Comparison of ENCODE assay signal across 24 cellular contexts in the genomic region with DNA sequence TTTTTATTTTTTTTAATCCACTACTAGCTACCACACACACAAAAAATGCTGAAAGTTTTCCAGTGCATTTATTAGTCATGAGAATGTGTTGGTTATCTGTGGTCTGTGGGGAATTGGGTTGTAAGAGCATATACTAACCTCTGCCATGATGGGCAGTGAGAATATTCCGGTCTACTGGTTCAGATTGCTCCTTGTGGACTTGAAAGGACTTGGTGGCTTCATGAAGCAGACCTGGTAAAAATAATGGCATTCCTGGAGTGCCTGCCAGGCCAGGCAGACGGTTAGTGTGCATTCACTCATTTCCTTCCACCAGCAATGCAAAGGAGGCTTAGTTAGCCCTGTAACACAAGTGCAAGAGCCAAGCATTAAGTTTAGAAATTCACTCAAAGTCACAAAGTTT.
DNase-seq lines count a peak whose midpoint lies in the region; ATAC-seq, FAIRE-seq and TF ChIP-seq lines count a peak whose summit lies in the region.
"Had no signal": no experiment of that assay in that cellular context is flagged by ENCODE, and none has a peak within 500 bp of the region (broad histone marks: within the 10 kb centered on the region; RNA-seq: fewer than 3 reads in every experiment).

No MANE protein-coding gene starts in this region.

- no peak overlapping the region for H3K4me2 ChIP-seq in HepG2 (ENCODE audit: low read depth, low read length)
- H3K4me2 ChIP-seq: KMS-11 had no signal

- no peaks in the 10 kb centered on the region for H4K20me1 ChIP-seq in HepG2 (ENCODE audit: insufficient read depth, low read length)

- H3K36me3 ChIP-seq in HepG2 (replicated peaks in 1 of 2; ENCODE audit: control insufficient read depth in 1 of 2, insufficient read depth in 2 of 2, low read length in 2 of 2), result no peaks in the 10 kb centered on the region

- CTCF ChIA-PET in HepG2 (lab: Yijun Ruan, JAX; ENCODE audit: low intra/inter-chr PET ratio, low total read pairs), result no interaction called here

- no peak for TF ChIP-seq RAD21 in HepG2 (CRISPR knock-in tag; IDR thresholded peaks at IDR 0.05)

- TF ChIP-seq EP300 in HepG2 (IDR thresholded peaks at IDR 0.05; ENCODE audit: low read depth in 2 of 2, low read length in 2 of 2) (no peak), HepG2 (CRISPR knock-in tag; IDR thresholded peaks at IDR 0.05; ENCODE audit: borderline replicate concordance) (no peak)

- no peaks in the 10 kb centered on the region for H3K27me3 ChIP-seq in HepG2 (ENCODE audit: control insufficient read depth in 1 of 2, insufficient read depth in 2 of 2, low read length in 2 of 2)

- H3K27ac ChIP-seq in HepG2 (ENCODE audit: extremely low read length, insufficient read depth, low read length), result no peak overlapping the region
- H3K27ac ChIP-seq: C4-2B, GM23248, KMS-11, RWPE1 had no signal

- no TSS peak for BruUV-seq in HepG2 (replicated peaks; lab: Mats Ljungman, UMichigan)

- POLR2A ChIA-PET in HepG2 (lab: Yijun Ruan, JAX), result no interaction called here

- FAIRE-seq in HepG2 (lab: Jason Lieb, UNC), result no peak
- FAIRE-seq: GM12892 had no signal

- ATAC-seq in HepG2, result no peak
- ATAC-seq in HG02852 (IDR thresholded peaks at IDR 0.05; ENCODE audit: unreplicated experiment), result no peak
- ATAC-seq: CD8-positive, alpha-beta T cell had no signal

- no peaks in the 10 kb centered on the region for H3K79me2 ChIP-seq in HepG2 (ENCODE audit: insufficient read depth, low read length)

- H3K4me1 ChIP-seq in HepG2 (ENCODE audit: insufficient read depth, low read length), result no peaks in the 10 kb centered on the region
- H3K4me1 ChIP-seq: Caco-2 had no signal

- H3K4me3 ChIP-seq in HepG2 (replicated peaks in 1 of 3; ENCODE audit: insufficient read depth in 1 of 3, low read depth in 2 of 3, low read length in 3 of 3), result no peak overlapping the region
- H3K4me3 ChIP-seq: GM23248 had no signal

- peak; percentile 5 for DNase-seq in RPMI7951 (ENCODE audit: low read depth)
- peak; percentile 70 for DNase-seq in astrocyte of the hippocampus (ENCODE audit: low read depth, low spot score)
- DNase-seq in islet precursor cell, result peak; percentile 85
- DNase-seq in renal cortical epithelial cell (ENCODE audit: low read depth), result peak; percentile 95
- no peak for DNase-seq in mesenteric fat pad (ENCODE audit: low spot score)
- DNase-seq in HepG2 (ENCODE audit: low spot score), result no peak
- DNase-seq in DMS153 treated with DMSO at 0.1 percent for 48 hours (lab: John Stamatoyannopoulos, UW; ENCODE audit: unreplicated experiment), result no peak
- DNase-seq: Caco-2; CD8-positive, alpha-beta T cell; DND-41; GM23248; H7; MM.1S; NCI-H1048; NCI-H1436; NCI-H187; NCI-H2081 treated with DMSO at 0.1 percent for 48 hours; NCI-H748 treated with DMSO at 0.1 percent for 48 hours; SHP77 had no signal

- no peak overlapping the region for H2AFZ ChIP-seq in HepG2 (ENCODE audit: low read length)
- H2AFZ ChIP-seq: GM23248 had no signal

- H3K9ac ChIP-seq in HepG2 (ENCODE audit: insufficient read depth, low read depth, low read length), result no peak overlapping the region
- H3K9ac ChIP-seq: GM23248, KMS-11 had no signal

- in situ Hi-C loops in HepG2 (cut with HindIII; ENCODE audit: extremely low pct_ligation_motif_present, low pct_unique_long_range_greater_than_20kb), result no loop called here

- no peak for TF ChIP-seq CTCF in HepG2 (CRISPR knock-in tag; IDR thresholded peaks at IDR 0.05)

- intact Hi-C loops in HepG2 (cut with micrococcal nuclease; ENCODE audit: unreplicated experiment), result loop anchor here (1.0 kb wide), 1 partner anchor 20 kb away; no protein-coding TSS in a partner anchor

- H3K9me3 ChIP-seq in HepG2 (ENCODE audit: low read length), result no peaks in the 10 kb centered on the region

- no peak for TF ChIP-seq POLR2A in HepG2 (IDR thresholded peaks at IDR 0.05; ENCODE audit: insufficient read depth in 1 of 2, low read depth in 2 of 2, low read length in 2 of 2)

- 10% methylated on average over 2 of the region's 2 CpGs for WGBS in HepG2 (ENCODE audit: low lambda C conversion rate)

TF ChIP-seq in HepG2, 621 proteins besides CTCF, POLR2A, EP300 and RAD21:
- TF ChIP-seq, protein P1, sequence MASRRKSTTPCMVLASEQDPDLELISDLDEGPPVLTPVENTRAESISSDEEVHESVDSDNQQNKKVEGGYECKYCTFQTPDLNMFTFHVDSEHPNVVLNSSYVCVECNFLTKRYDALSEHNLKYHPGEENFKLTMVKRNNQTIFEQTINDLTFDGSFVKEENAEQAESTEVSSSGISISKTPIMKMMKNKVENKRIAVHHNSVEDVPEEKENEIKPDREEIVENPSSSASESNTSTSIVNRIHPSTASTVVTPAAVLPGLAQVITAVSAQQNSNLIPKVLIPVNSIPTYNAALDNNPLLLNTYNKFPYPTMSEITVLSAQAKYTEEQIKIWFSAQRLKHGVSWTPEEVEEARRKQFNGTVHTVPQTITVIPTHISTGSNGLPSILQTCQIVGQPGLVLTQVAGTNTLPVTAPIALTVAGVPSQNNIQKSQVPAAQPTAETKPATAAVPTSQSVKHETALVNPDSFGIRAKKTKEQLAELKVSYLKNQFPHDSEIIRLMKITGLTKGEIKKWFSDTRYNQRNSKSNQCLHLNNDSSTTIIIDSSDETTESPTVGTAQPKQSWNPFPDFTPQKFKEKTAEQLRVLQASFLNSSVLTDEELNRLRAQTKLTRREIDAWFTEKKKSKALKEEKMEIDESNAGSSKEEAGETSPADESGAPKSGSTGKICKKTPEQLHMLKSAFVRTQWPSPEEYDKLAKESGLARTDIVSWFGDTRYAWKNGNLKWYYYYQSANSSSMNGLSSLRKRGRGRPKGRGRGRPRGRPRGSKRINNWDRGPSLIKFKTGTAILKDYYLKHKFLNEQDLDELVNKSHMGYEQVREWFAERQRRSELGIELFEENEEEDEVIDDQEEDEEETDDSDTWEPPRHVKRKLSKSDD (CRISPR knock-in tag; IDR thresholded peaks at IDR 0.05; ENCODE audit: low read depth), result no peak
- TF ChIP-seq, protein P2, sequence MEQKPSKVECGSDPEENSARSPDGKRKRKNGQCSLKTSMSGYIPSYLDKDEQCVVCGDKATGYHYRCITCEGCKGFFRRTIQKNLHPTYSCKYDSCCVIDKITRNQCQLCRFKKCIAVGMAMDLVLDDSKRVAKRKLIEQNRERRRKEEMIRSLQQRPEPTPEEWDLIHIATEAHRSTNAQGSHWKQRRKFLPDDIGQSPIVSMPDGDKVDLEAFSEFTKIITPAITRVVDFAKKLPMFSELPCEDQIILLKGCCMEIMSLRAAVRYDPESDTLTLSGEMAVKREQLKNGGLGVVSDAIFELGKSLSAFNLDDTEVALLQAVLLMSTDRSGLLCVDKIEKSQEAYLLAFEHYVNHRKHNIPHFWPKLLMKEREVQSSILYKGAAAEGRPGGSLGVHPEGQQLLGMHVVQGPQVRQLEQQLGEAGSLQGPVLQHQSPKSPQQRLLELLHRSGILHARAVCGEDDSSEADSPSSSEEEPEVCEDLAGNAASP (CRISPR knock-in tag; IDR thresholded peaks at IDR 0.05; ENCODE audit: borderline replicate concordance), result no peak
- no peak for TF ChIP-seq ZNF674 (CRISPR knock-in tag; IDR thresholded peaks at IDR 0.05; ENCODE audit: low read depth)
- no peak for TF ChIP-seq DNMT3B (CRISPR knock-in tag; conservative IDR thresholded peaks at IDR 0.05)
- TF ChIP-seq SNAI1 (CRISPR knock-in tag; IDR thresholded peaks at IDR 0.05; ENCODE audit: borderline replicate concordance), result no peak
- no peak for TF ChIP-seq ZNF382 (CRISPR knock-in tag; IDR thresholded peaks at IDR 0.05; ENCODE audit: borderline replicate concordance)
- TF ChIP-seq, protein P3, sequence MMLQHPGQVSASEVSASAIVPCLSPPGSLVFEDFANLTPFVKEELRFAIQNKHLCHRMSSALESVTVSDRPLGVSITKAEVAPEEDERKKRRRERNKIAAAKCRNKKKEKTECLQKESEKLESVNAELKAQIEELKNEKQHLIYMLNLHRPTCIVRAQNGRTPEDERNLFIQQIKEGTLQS (CRISPR knock-in tag; IDR thresholded peaks at IDR 0.05), result no peak
- no peak for TF ChIP-seq NFATC3 (CRISPR knock-in tag; IDR thresholded peaks at IDR 0.05)
- TF ChIP-seq FOXA3 (CRISPR knock-in tag; IDR thresholded peaks at IDR 0.05), result no peak
- TF ChIP-seq ZIK1 (CRISPR knock-in tag; IDR thresholded peaks at IDR 0.05; ENCODE audit: borderline replicate concordance, low read depth), result no peak
- no peak for TF ChIP-seq ZNF749 (CRISPR knock-in tag; IDR thresholded peaks at IDR 0.05; ENCODE audit: borderline replicate concordance)
- TF ChIP-seq MYC (CRISPR knock-in tag; IDR thresholded peaks at IDR 0.05; ENCODE audit: borderline replicate concordance), result no peak
- no peak for TF ChIP-seq SIN3B (IDR thresholded peaks at IDR 0.05; ENCODE audit: low read length)

Comparison
In these comparisons a context has a peak if more than half of its experiments do, and no peak if none do; other contexts are left out.
1. DNase-seq: peak in RPMI7951 (single experiment), astrocyte of the hippocampus (single experiment), islet precursor cell (single experiment) and renal cortical epithelial cell (single experiment); none in mesenteric fat pad (single experiment), HepG2 (single experiment) and DMS153 treated with DMSO at 0.1 percent for 48 hours (single experiment).